ENCODE assay signal across 21 cellular contexts in the genomic region with DNA sequence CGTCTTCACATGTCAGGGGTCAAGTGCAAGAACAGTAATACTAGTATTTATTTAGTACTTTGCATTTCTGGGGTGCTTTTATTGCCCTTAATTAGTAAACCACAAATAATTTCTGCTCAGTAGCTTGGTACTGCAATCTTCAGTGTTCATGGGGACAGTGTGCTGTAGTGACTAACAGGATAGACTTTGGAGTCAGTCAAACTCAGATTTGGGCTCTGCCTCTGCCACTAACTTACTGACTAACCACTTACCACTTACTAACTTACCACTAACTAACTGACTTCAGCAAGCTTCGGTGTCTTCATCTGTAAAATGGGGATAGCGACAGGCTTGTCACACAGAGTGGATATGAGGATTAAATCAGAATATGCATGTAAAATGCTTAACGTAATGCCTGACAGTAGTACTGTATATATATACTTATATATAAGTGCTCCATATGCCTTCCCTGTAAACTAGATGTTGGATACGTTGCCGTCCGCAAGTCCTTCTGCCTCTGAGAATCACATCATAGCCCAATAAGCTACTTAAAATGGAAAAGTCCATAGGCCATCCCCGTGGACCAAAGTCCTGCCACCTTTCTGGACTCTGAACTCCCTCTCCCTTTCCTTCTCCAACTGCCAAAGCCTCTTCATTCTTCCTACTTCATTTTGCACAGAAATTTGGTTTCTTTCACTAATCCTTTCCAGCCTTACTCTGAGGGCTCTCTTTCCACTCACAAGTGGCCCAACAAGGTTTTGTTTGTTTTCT.
"Had no signal": no experiment of that assay in that cellular context is flagged by ENCODE, and none has a peak within 500 bp of the region (broad histone marks: within the 10 kb centered on the region; RNA-seq: fewer than 3 reads in every experiment).

No MANE protein-coding gene starts in this region.

- H3K4me1 Mint-ChIP-seq: activated B cell treated with CpG ODN at 0.5 μM for 24 hours had no signal

- H3K4me3 ChIP-seq: coronary artery, esophagus muscularis mucosa, gastroesophageal sphincter, heart left ventricle, lower lobe of right lung had no signal

- H3K9me3 ChIP-seq: esophagus muscularis mucosa, gastroesophageal sphincter, lower lobe of right lung had no signal

- FAIRE-seq: bronchial epithelial cell, islet of Langerhans had no signal

- ATAC-seq: activated T-cell treated with anti-CD3 and anti-CD28 coated beads, Interleukin-2, amount 50 U/mL, for 72 hours; gastroesophageal sphincter; heart left ventricle; lower lobe of right lung; naive thymus-derived CD4-positive, alpha-beta T cell; stimulated activated naive CD8-positive, alpha-beta T cell treated with anti-CD3 and anti-CD28 coated beads, Interleukin-15, Interleukin-2, amounts not matched to agents 100 U/mL and 50 U/mL, for 24 hours had no signal

- H3K4me3 Mint-ChIP-seq: activated B cell treated with CpG ODN at 0.5 μM for 24 hours; activated naive CD4-positive, alpha-beta T cell treated with anti-CD3 and anti-CD28 coated beads for 36 hours; activated naive CD8-positive, alpha-beta T cell treated with anti-CD3 and anti-CD28 coated beads, Interleukin-2, amount 10 ng/mL, durations not matched to agents 7 days and 5 days; activated T-cell treated with anti-CD3 and anti-CD28 coated beads, Interleukin-2, amount 50 U/mL, for 72 hours; naive thymus-derived CD4-positive, alpha-beta T cell; neural crest cell had no signal

- H3K27me3 Mint-ChIP-seq: activated B cell treated with CpG ODN at 0.5 μM for 24 hours; activated naive CD8-positive, alpha-beta T cell treated with anti-CD3 and anti-CD28 coated beads, Interleukin-2, amount 10 ng/mL, durations not matched to agents 7 days and 5 days; progenitor cell of endocrine pancreas had no signal

- H3K36me3 Mint-ChIP-seq: activated naive CD8-positive, alpha-beta T cell treated with anti-CD3 and anti-CD28 coated beads, Interleukin-2, amount 10 ng/mL, durations not matched to agents 7 days and 5 days had no signal

- H3K4me1 ChIP-seq: esophagus muscularis mucosa, gastroesophageal sphincter, heart left ventricle, lower lobe of right lung had no signal

- H3K27ac Mint-ChIP-seq: activated B cell treated with CpG ODN at 0.5 μM for 24 hours; activated naive CD4-positive, alpha-beta T cell treated with anti-CD3 and anti-CD28 coated beads for 36 hours; activated naive CD8-positive, alpha-beta T cell treated with anti-CD3 and anti-CD28 coated beads, Interleukin-2, amount 10 ng/mL, durations not matched to agents 7 days and 5 days; activated T-cell treated with anti-CD3 and anti-CD28 coated beads, Interleukin-2, amount 50 U/mL, for 72 hours; progenitor cell of endocrine pancreas had no signal

- H3K36me3 ChIP-seq: esophagus muscularis mucosa, gastroesophageal sphincter, heart left ventricle, lower lobe of right lung had no signal

- DNase-seq: activated B cell treated with CpG ODN at 0.5 μM for 24 hours; activated CD4-positive, alpha-beta T cell treated with anti-CD3 and anti-CD28 coated beads for 4 hours; activated CD4-positive, alpha-beta T cell treated with anti-CD3 and anti-CD28 coated beads, Interleukin-2, amount 50 U/mL, for 48 hours; activated effector memory CD4-positive, alpha-beta T cell treated with Interleukin-2 at 50 U/mL for 16 hours; activated naive CD4-positive, alpha-beta T cell treated with anti-CD3 and anti-CD28 coated beads for 36 hours; activated naive CD8-positive, alpha-beta T cell treated with anti-CD3 and anti-CD28 coated beads, Interleukin-2, amount 10 ng/mL, durations not matched to agents 7 days and 5 days; activated T-cell treated with anti-CD3 and anti-CD28 coated beads, Interleukin-2, amount 50 U/mL, for 72 hours; heart left ventricle; left cardiac atrium; lower lobe of right lung; naive thymus-derived CD4-positive, alpha-beta T cell; stimulated activated CD4-positive, alpha-beta T cell treated with anti-CD3 and anti-CD28 coated beads, Interleukin-4, amount 100 ng/mL, for 4 hours; stimulated activated naive CD8-positive, alpha-beta T cell treated with anti-CD3 and anti-CD28 coated beads, Interleukin-15, Interleukin-2, amounts not matched to agents 100 U/mL and 50 U/mL, for 24 hours; T-helper 9 cell had no signal

- H3K9me3 Mint-ChIP-seq: activated naive CD4-positive, alpha-beta T cell treated with anti-CD3 and anti-CD28 coated beads for 36 hours; activated naive CD8-positive, alpha-beta T cell treated with anti-CD3 and anti-CD28 coated beads, Interleukin-2, amount 10 ng/mL, durations not matched to agents 7 days and 5 days; activated T-cell treated with anti-CD3 and anti-CD28 coated beads, Interleukin-2, amount 50 U/mL, for 72 hours; neural crest cell had no signal

- H3K27ac ChIP-seq: coronary artery, esophagus muscularis mucosa, gastroesophageal sphincter, heart left ventricle, lower lobe of right lung had no signal

- H3K27me3 ChIP-seq: esophagus muscularis mucosa, gastroesophageal sphincter, heart left ventricle had no signal
